12 cellular contexts compared by ENCODE assay signal in the genomic region with DNA sequence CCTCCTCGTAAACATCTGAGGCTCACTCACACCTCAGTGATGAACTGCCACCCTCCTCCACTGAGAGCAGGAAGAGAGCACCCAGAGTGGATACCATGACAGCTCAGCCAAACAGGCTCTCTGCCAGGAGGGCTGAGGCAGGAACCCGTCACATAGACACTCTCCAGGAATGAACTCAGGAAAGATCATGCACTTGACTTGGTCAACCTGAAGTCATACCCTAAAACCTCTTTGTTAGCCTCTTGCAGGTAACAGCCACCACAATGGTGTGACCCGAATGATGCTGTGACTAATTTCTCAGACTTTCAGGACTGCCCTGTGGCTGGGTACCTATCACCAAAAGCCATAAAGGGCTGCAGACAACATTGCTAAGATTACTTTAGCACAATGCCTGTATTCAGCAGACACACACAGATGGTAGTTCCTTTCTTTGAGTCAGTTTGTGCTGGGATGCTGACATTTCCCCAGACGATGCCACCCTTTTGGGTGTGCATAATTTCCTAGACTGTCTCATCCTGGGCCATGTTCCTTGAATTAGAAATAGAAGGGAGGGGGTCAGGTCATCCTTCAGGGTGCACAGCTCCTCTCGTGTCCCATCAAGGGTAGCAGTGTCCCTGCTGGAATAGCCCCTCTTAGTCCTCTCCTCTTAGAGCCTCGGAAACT. TPM values are rescaled to one million over a fixed set of nuclear protein-coding genes. Genes with fewer than 3 reads are reported as not detected.
DNase-seq lines count a peak whose midpoint lies in the region; ATAC-seq and TF ChIP-seq lines count a peak whose summit lies in the region.
"Had no signal": no experiment of that assay in that cellular context is flagged by ENCODE, and none has a peak within 500 bp of the region (broad histone marks: within the 10 kb centered on the region; RNA-seq: fewer than 3 reads in every experiment).

No MANE protein-coding gene starts in this region.

- no peak overlapping the region for H3K4me3 ChIP-seq in esophagus muscularis mucosa
- H3K4me3 ChIP-seq: coronary artery had no signal

- TF ChIP-seq CTCF in esophagus muscularis mucosa (IDR thresholded peaks at IDR 0.05) (no peak), GM13977 (IDR thresholded peaks at IDR 0.05; ENCODE audit: extremely low read depth, insufficient read depth, missing control alignments) (no peak)

- peaks cover 14 to 31% (median 27%) of the 10 kb centered on the region in 4 donors for H3K4me1 ChIP-seq in esophagus muscularis mucosa

- ATAC-seq in Right ventricle myocardium superior (ENCODE audit: poor library complexity) (peak; percentile 63), HG03460 (IDR thresholded peaks at IDR 0.05; ENCODE audit: unreplicated experiment) (peak; percentile 60)

- peaks cover 14% of the 10 kb centered on the region for H3K4me1 Mint-ChIP-seq in activated CD4-positive, alpha-beta T cell treated with anti-CD3 and anti-CD28 coated beads, Interleukin-2, amount 10 ng/mL, durations not matched to agents 24 days and 14 days

- H3K9me3 ChIP-seq in esophagus muscularis mucosa, result no peaks in the 10 kb centered on the region

- H3K9me3 Mint-ChIP-seq in activated CD4-positive, alpha-beta T cell treated with anti-CD3 and anti-CD28 coated beads, Interleukin-2, amount 10 ng/mL, durations not matched to agents 24 days and 14 days, result no peaks in the 10 kb centered on the region
- H3K9me3 Mint-ChIP-seq: stimulated activated memory B cell treated with anti-CD40 and anti-IgM and Interleukin-4, amounts not matched to agents 10 μg/mL and 1 μg/mL and 100 μg/mL, for 72 hours had no signal

- H3K36me3 Mint-ChIP-seq in activated CD4-positive, alpha-beta T cell treated with anti-CD3 and anti-CD28 coated beads, Interleukin-2, amount 10 ng/mL, durations not matched to agents 24 days and 14 days (ENCODE audit: low read depth), result no peaks in the 10 kb centered on the region
- H3K36me3 Mint-ChIP-seq: stimulated activated memory B cell treated with anti-CD40 and anti-IgM and Interleukin-4, amounts not matched to agents 10 μg/mL and 1 μg/mL and 100 μg/mL, for 72 hours had no signal

- H3K27me3 ChIP-seq in esophagus muscularis mucosa, result no peaks in the 10 kb centered on the region

- H3K36me3 ChIP-seq in esophagus muscularis mucosa, result no peaks in the 10 kb centered on the region

- peak overlapping the region; percentile 55 to 70 (median 66) for H3K27ac ChIP-seq in esophagus muscularis mucosa (replicated peaks in 1 of 4)

- DNase-seq in Right ventricle myocardium superior (no peak), cardiac septum (ENCODE audit: low spot score) (no peak), esophagus muscularis mucosa (ENCODE audit: extremely low spot score) (peak; percentile 75), GOT3 (lab: John Stamatoyannopoulos, UW) (no peak), GM13977 (ENCODE audit: low spot score) (no peak), NCI-H2081 treated with DMSO at 0.1 percent for 48 hours (lab: John Stamatoyannopoulos, UW) (no peak)
- DNase-seq in activated CD4-positive, alpha-beta T cell treated with anti-CD3 and anti-CD28 coated beads, Interleukin-2, amount 10 ng/mL, durations not matched to agents 24 days and 14 days, result no peak
- DNase-seq: NCI-H1694 treated with DMSO at 0.1 percent for 48 hours had no signal

- H3K27me3 Mint-ChIP-seq in activated CD4-positive, alpha-beta T cell treated with anti-CD3 and anti-CD28 coated beads, Interleukin-2, amount 10 ng/mL, durations not matched to agents 24 days and 14 days, result peaks cover 16% of the 10 kb centered on the region
- H3K27me3 Mint-ChIP-seq: stimulated activated memory B cell treated with anti-CD40 and anti-IgM and Interleukin-4, amounts not matched to agents 10 μg/mL and 1 μg/mL and 100 μg/mL, for 72 hours had no signal

- intact Hi-C loops in Right ventricle myocardium superior (cut with DNase I) (no loop called here), cardiac septum (cut with DNase I) (no loop called here), esophagus muscularis mucosa (cut with DNase I) (no loop called here)
- intact Hi-C loops in activated CD4-positive, alpha-beta T cell treated with anti-CD3 and anti-CD28 coated beads, Interleukin-2, amount 10 ng/mL, durations not matched to agents 24 days and 14 days (cut with micrococcal nuclease), result no loop called here

- in situ Hi-C loops in GM13977 (cut with MboI; ENCODE audit: low pct_unique_long_range_greater_than_20kb, low sequenced_read_pairs, unreplicated experiment), result no loop called here

- no peak overlapping the region for H3K4me3 Mint-ChIP-seq in activated CD4-positive, alpha-beta T cell treated with anti-CD3 and anti-CD28 coated beads, Interleukin-2, amount 10 ng/mL, durations not matched to agents 24 days and 14 days
- H3K4me3 Mint-ChIP-seq: stimulated activated memory B cell treated with anti-CD40 and anti-IgM and Interleukin-4, amounts not matched to agents 10 μg/mL and 1 μg/mL and 100 μg/mL, for 72 hours had no signal

- H3K27ac Mint-ChIP-seq in activated CD4-positive, alpha-beta T cell treated with anti-CD3 and anti-CD28 coated beads, Interleukin-2, amount 10 ng/mL, durations not matched to agents 24 days and 14 days, result no peak overlapping the region
- H3K27ac Mint-ChIP-seq: stimulated activated memory B cell treated with anti-CD40 and anti-IgM and Interleukin-4, amounts not matched to agents 10 μg/mL and 1 μg/mL and 100 μg/mL, for 72 hours had no signal

- 49% methylated on average over 6 of the region's 6 CpGs for WGBS in esophagus muscularis mucosa

- TF ChIP-seq POLR2A in esophagus muscularis mucosa (IDR thresholded peaks at IDR 0.05; ENCODE audit: low read depth), result no peak

- no peak for TF ChIP-seq EP300 in esophagus muscularis mucosa (IDR thresholded peaks at IDR 0.05)

RNA-seq across cellular contexts. Expression of a gene that starts 30.3 kb away (rescaled TPM):
- total RNA-seq in Right ventricle myocardium superior, result 1.5 TPM
- 1.3 TPM for total RNA-seq in cardiac septum
- total RNA-seq in esophagus muscularis mucosa, result under 1 TPM; 0.23 to 0.78 (median 0.46) TPM
- total RNA-seq in activated CD4-positive, alpha-beta T cell treated with anti-CD3 and anti-CD28 coated beads, Interleukin-2, amount 10 ng/mL, durations not matched to agents 24 days and 14 days, result 0.19 and 0.21 TPM in 2 replicates

RNA-seq across cellular contexts. Expression of a gene that starts 57.2 kb away (rescaled TPM):
- 249 TPM for total RNA-seq in Right ventricle myocardium superior
- 1,123 TPM for total RNA-seq in cardiac septum
- total RNA-seq in esophagus muscularis mucosa, result 1 to 10 TPM in 1 of 4 donors, not detected in 3; 1.3 TPM
- 2.7 and 2.9 TPM in 2 replicates for total RNA-seq in activated CD4-positive, alpha-beta T cell treated with anti-CD3 and anti-CD28 coated beads, Interleukin-2, amount 10 ng/mL, durations not matched to agents 24 days and 14 days
- total RNA-seq: OCI-LY7 had no signal

Comparison
In these comparisons a context has a peak if more than half of its experiments do, and no peak if none do; other contexts are left out.
1. RNA of a gene that starts 57.2 kb away (total RNA-seq): 1,123 TPM in cardiac septum (single experiment) and 249 TPM in Right ventricle myocardium superior (single experiment); 2.7 to 2.9 TPM in activated CD4-positive, alpha-beta T cell treated with anti-CD3 and anti-CD28 coated beads, Interleukin-2, amount 10 ng/mL, durations not matched to agents 24 days and 14 days and 1.3 TPM in esophagus muscularis mucosa; every median in the first group is over 10 times any median in the second.